ENCODE assay signal across 8 cellular contexts in genomic region chr18:11757084-11757590, GRCh38.
"Had no signal": no experiment of that assay in that cellular context is flagged by ENCODE, and none has a peak within 500 bp of the region (broad histone marks: within the 10 kb centered on the region; RNA-seq: fewer than 3 reads in every experiment).

No MANE protein-coding gene starts in this region.

- H3K27ac ChIP-seq: GM23248, HL-60 had no signal

- H3K4me3 ChIP-seq: GM23248, HAP-1 had no signal

- H3K27ac Mint-ChIP-seq: IgD-negative memory B cell had no signal

- H3K9me3 ChIP-seq: HAP-1 had no signal

- H3K4me3 Mint-ChIP-seq: IgD-negative memory B cell had no signal

- H3K36me3 ChIP-seq: HAP-1 had no signal

- DNase-seq: GM23248, GOT3, H7, KG1 had no signal

- ATAC-seq: HCT116 had no signal

- H2AFZ ChIP-seq: GM23248 had no signal

- H3K36me3 Mint-ChIP-seq: IgD-negative memory B cell had no signal

- H3K9ac ChIP-seq: GM23248 had no signal

- H3K4me1 ChIP-seq: HAP-1 had no signal
